ENCODE assay signal across 9 cellular contexts in genomic region chr14:104682107-104682593, GRCh38. TPM values are rescaled to one million over a fixed set of nuclear protein-coding genes. Genes with fewer than 3 reads are reported as not detected.
DNase-seq lines count a peak whose midpoint lies in the region; ATAC-seq, FAIRE-seq and TF ChIP-seq lines count a peak whose summit lies in the region.
"Had no signal": no experiment of that assay in that cellular context is flagged by ENCODE, and none has a peak within 500 bp of the region (broad histone marks: within the 10 kb centered on the region; RNA-seq: fewer than 3 reads in every experiment).

No MANE protein-coding gene starts in this region.

- H3K4me1 ChIP-seq in HUES6 (ENCODE audit: control insufficient read depth, insufficient read depth, low read length) (peaks cover 57% of the 10 kb centered on the region), HepG2 (ENCODE audit: insufficient read depth, low read length) (peaks cover 92% of the 10 kb centered on the region), thoracic aorta (ENCODE audit: control insufficient read depth in 1 of 2, low read depth in 2 of 2) (peaks cover 40 to 57% of the 10 kb centered on the region in 2 donors)

- no peak for TF ChIP-seq CTCF in dorsolateral prefrontal cortex (IDR thresholded peaks at IDR 0.05 in 54 of 56, conservative IDR thresholded peaks at IDR 0.05 in 2 of 56; ENCODE audit: low read depth in 1 of 56, partially characterized antibody in 56 of 56)
- TF ChIP-seq CTCF in HepG2 (CRISPR knock-in tag; IDR thresholded peaks at IDR 0.05) = no peak
- TF ChIP-seq CTCF in thoracic aorta (IDR thresholded peaks at IDR 0.05) = no peak

- in situ Hi-C loops in HepG2 (cut with HindIII; ENCODE audit: extremely low pct_ligation_motif_present, low pct_unique_long_range_greater_than_20kb) = no loop called here

- peaks cover 24% of the 10 kb centered on the region for H3K4me1 Mint-ChIP-seq in activated T-helper 2 cell treated with anti-CD3 and anti-CD28 coated beads, Interferon-gamma antibody, Interleukin-2, Interleukin-4, amounts not matched to agents 10 μg/mL and 5 μg/mL and 100 μg/mL, durations not matched to agents 14 hours and 24 hours and 36 hours (ENCODE audit: low read depth)

- H3K4me2 ChIP-seq in HepG2 (ENCODE audit: low read depth, low read length) = peak overlapping the region; percentile 88

- no peaks in the 10 kb centered on the region for H3K9me3 Mint-ChIP-seq in activated T-helper 2 cell treated with anti-CD3 and anti-CD28 coated beads, Interferon-gamma antibody, Interleukin-2, Interleukin-4, amounts not matched to agents 10 μg/mL and 5 μg/mL and 100 μg/mL, durations not matched to agents 14 hours and 24 hours and 36 hours

- no TSS peak for BruUV-seq in HepG2 (replicated peaks; lab: Mats Ljungman, UMichigan)

- H3K27me3 ChIP-seq in HUES6 (ENCODE audit: control insufficient read depth, insufficient read depth, low read length) (no peaks in the 10 kb centered on the region), dorsolateral prefrontal cortex (no peaks in the 10 kb centered on the region), HepG2 (ENCODE audit: control insufficient read depth in 1 of 2, insufficient read depth in 2 of 2, low read length in 2 of 2) (no peaks in the 10 kb centered on the region), thoracic aorta (replicated peaks; ENCODE audit: insufficient read depth) (no peaks in the 10 kb centered on the region)

- WGBS in HepG2 (ENCODE audit: low lambda C conversion rate) = 67% methylated on average over 11 of the region's 12 CpGs

- H3K27ac Mint-ChIP-seq in activated T-helper 2 cell treated with anti-CD3 and anti-CD28 coated beads, Interferon-gamma antibody, Interleukin-2, Interleukin-4, amounts not matched to agents 10 μg/mL and 5 μg/mL and 100 μg/mL, durations not matched to agents 14 hours and 24 hours and 36 hours = no peak overlapping the region

- no peaks in the 10 kb centered on the region for H3K36me3 Mint-ChIP-seq in activated T-helper 2 cell treated with anti-CD3 and anti-CD28 coated beads, Interferon-gamma antibody, Interleukin-2, Interleukin-4, amounts not matched to agents 10 μg/mL and 5 μg/mL and 100 μg/mL, durations not matched to agents 14 hours and 24 hours and 36 hours (ENCODE audit: low read depth)

- H4K20me1 ChIP-seq in HepG2 (ENCODE audit: insufficient read depth, low read length) = no peaks in the 10 kb centered on the region

- no peak for TF ChIP-seq POLR2A in HepG2 (IDR thresholded peaks at IDR 0.05; ENCODE audit: insufficient read depth in 1 of 2, low read depth in 2 of 2, low read length in 2 of 2)

- H3K4me3 ChIP-seq in HUES6 (ENCODE audit: low read depth, low read length) (peak overlapping the region; percentile 49), dorsolateral prefrontal cortex (peak overlapping the region; percentile 21 to 68 (median 49)), HepG2 (replicated peaks in 1 of 3; ENCODE audit: insufficient read depth in 1 of 3, low read depth in 2 of 3, low read length in 3 of 3) (peak overlapping the region in 1 of 3 experiments; percentile 61; a peak in 1 of 6 replicates), thoracic aorta (peak overlapping the region; percentile 59)

- intact Hi-C loops in dorsolateral prefrontal cortex (cut with DNase I) (no loop called here), HepG2 (cut with micrococcal nuclease; ENCODE audit: unreplicated experiment) (no loop called here)
- intact Hi-C loops in activated T-helper 2 cell treated with anti-CD3 and anti-CD28 coated beads, Interferon-gamma antibody, Interleukin-2, Interleukin-4, amounts not matched to agents 10 μg/mL and 5 μg/mL and 100 μg/mL, durations not matched to agents 14 hours and 24 hours and 36 hours (cut with micrococcal nuclease) = no loop called here

- no peak overlapping the region for H2AFZ ChIP-seq in HepG2 (ENCODE audit: low read length)

- peak overlapping the region; percentile 86 for H3K27ac ChIP-seq in HUES6 (ENCODE audit: low read depth, low read length)
- peak overlapping the region; percentile 75 to 100 (median 99) for H3K27ac ChIP-seq in dorsolateral prefrontal cortex
- H3K27ac ChIP-seq in HepG2 (ENCODE audit: extremely low read length, insufficient read depth, low read length) = no peak overlapping the region
- peak overlapping the region; percentile 85 to 90 for H3K27ac ChIP-seq in thoracic aorta

- H3K9me3 ChIP-seq in HUES6 (ENCODE audit: control insufficient read depth, insufficient read depth, low read depth, low read length) = no peaks in the 10 kb centered on the region
- no peaks in the 10 kb centered on the region for H3K9me3 ChIP-seq in HepG2 (ENCODE audit: low read length)
- no peaks in the 10 kb centered on the region for H3K9me3 ChIP-seq in thoracic aorta

- ATAC-seq in HepG2 (no peak), thoracic aorta (ENCODE audit: insufficient number of reproducible peaks, low FRiP score, low read depth) (no peak), HG03139 (IDR thresholded peaks at IDR 0.05; ENCODE audit: unreplicated experiment) (no peak), HG02610 (IDR thresholded peaks at IDR 0.05; ENCODE audit: unreplicated experiment) (no peak)

- H3K27me3 Mint-ChIP-seq in activated T-helper 2 cell treated with anti-CD3 and anti-CD28 coated beads, Interferon-gamma antibody, Interleukin-2, Interleukin-4, amounts not matched to agents 10 μg/mL and 5 μg/mL and 100 μg/mL, durations not matched to agents 14 hours and 24 hours and 36 hours (ENCODE audit: low read depth) = peaks cover 2% of the 10 kb centered on the region

- H3K79me2 ChIP-seq in HepG2 (ENCODE audit: insufficient read depth, low read length) = no peaks in the 10 kb centered on the region

- POLR2A ChIA-PET in HepG2 (lab: Yijun Ruan, JAX) = interaction anchor here (1.1 to 7.6 kb wide), 6 partner anchors 9 to 85 kb away, joined by 3 to 179 read pairs (median 5); no protein-coding TSS in a partner anchor

- TF ChIP-seq RAD21 in HepG2 (CRISPR knock-in tag; IDR thresholded peaks at IDR 0.05) = no peak

- peak overlapping the region; percentile 83 for H3K9ac ChIP-seq in HUES6 (ENCODE audit: low read length)
- H3K9ac ChIP-seq in HepG2 (ENCODE audit: insufficient read depth, low read depth, low read length) = no peak overlapping the region

- no peak for FAIRE-seq in HepG2 (lab: Jason Lieb, UNC)

- TF ChIP-seq EP300 in HepG2 (IDR thresholded peaks at IDR 0.05; ENCODE audit: low read depth in 2 of 2, low read length in 2 of 2) (no peak), HepG2 (CRISPR knock-in tag; IDR thresholded peaks at IDR 0.05; ENCODE audit: borderline replicate concordance) (no peak)

- H3K36me3 ChIP-seq in HUES6 (ENCODE audit: control insufficient read depth, insufficient read depth, low read length) (no peaks in the 10 kb centered on the region), HepG2 (replicated peaks in 1 of 2; ENCODE audit: control insufficient read depth in 1 of 2, insufficient read depth in 2 of 2, low read length in 2 of 2) (no peaks in the 10 kb centered on the region), thoracic aorta (no peaks in the 10 kb centered on the region)

- CTCF ChIA-PET in HepG2 (lab: Yijun Ruan, JAX; ENCODE audit: low intra/inter-chr PET ratio, low total read pairs) = interaction anchor here (1.3 kb wide), 1 partner anchor 32 kb away, joined by 9 read pairs; no protein-coding TSS in a partner anchor

- DNase-seq in dorsolateral prefrontal cortex (peak in 2 of 10 donors; percentile 44 to 47), HepG2 (ENCODE audit: low spot score) (no peak), thoracic aorta (ENCODE audit: low spot score) (no peak), NCI-H1048 (lab: John Stamatoyannopoulos, UW) (no peak)
- no peak for DNase-seq in activated T-helper 2 cell treated with anti-CD3 and anti-CD28 coated beads, Interferon-gamma antibody, Interleukin-2, Interleukin-4, amounts not matched to agents 10 μg/mL and 5 μg/mL and 100 μg/mL, durations not matched to agents 14 hours and 24 hours and 36 hours (ENCODE audit: low spot score)
- DNase-seq: stimulated activated CD4-positive, alpha-beta T cell treated with anti-CD3 and anti-CD28 coated beads, Interleukin-1b, Interleukin-23, amount 100 ng/mL, for 48 hours had no signal

- H3K4me3 Mint-ChIP-seq in activated T-helper 2 cell treated with anti-CD3 and anti-CD28 coated beads, Interferon-gamma antibody, Interleukin-2, Interleukin-4, amounts not matched to agents 10 μg/mL and 5 μg/mL and 100 μg/mL, durations not matched to agents 14 hours and 24 hours and 36 hours (ENCODE audit: low read depth) = no peak overlapping the region

RNA-seq across cellular contexts. Expression of gene INF2, which starts 7.3 kb away (rescaled TPM):
- total RNA-seq in dorsolateral prefrontal cortex (100 to 1,000 TPM in 97 of 120 experiments, 10 to 100 TPM in 23; 69.5 to 290 (median 127) TPM), HepG2 (2016; rRNA removed; fragmentation: Illumina TruSeq; extraction: Trizol) (16.4 and 18.1 TPM in 2 replicates), thoracic aorta (100 to 1,000 TPM; 124 to 162 TPM)
- 11.2 and 14.6 TPM in 2 replicates for total RNA-seq in HepG2 (2016; cell fraction: cytosol; rRNA removed; fragmentation: Illumina TruSeq; extraction: Trizol; ENCODE audit: low read depth)
- 17.0 and 18.3 TPM in 2 replicates for total RNA-seq in HepG2 (2016; cell fraction: insoluble cytoplasmic fraction; rRNA removed; fragmentation: Illumina TruSeq; extraction: Trizol)
- total RNA-seq in HepG2 (2016; cell fraction: membrane; rRNA removed; fragmentation: Illumina TruSeq; extraction: Trizol) = 23.4 and 24.7 TPM in 2 replicates
- total RNA-seq in HepG2 (2016; cell fraction: nucleus; rRNA removed; fragmentation: Illumina TruSeq; extraction: Trizol) = 17.7 and 25.0 TPM in 2 replicates
- polyA plus RNA-seq in HepG2 (2011; rRNA removed) = 26.4 and 33.4 TPM in 2 replicates
- 14.8 and 26.4 TPM in 2 replicates for polyA plus RNA-seq in HepG2 (2011; cell fraction: cytosol; rRNA removed)
- polyA plus RNA-seq in HepG2 (2011; cell fraction: nucleus; rRNA removed) = 229 and 296 TPM in 2 replicates
- 28.4 and 33.9 TPM in 2 replicates for polyA plus RNA-seq in HepG2 (2012)
- polyA plus RNA-seq in HepG2 (2016; cell fraction: cytosol; fragmentation: Illumina TruSeq; extraction: Trizol; ENCODE audit: low read depth) = 13.6 and 14.2 TPM in 2 replicates
- 20.2 and 25.5 TPM in 2 replicates for polyA plus RNA-seq in HepG2 (2016; cell fraction: insoluble cytoplasmic fraction; fragmentation: Illumina TruSeq; extraction: Trizol; ENCODE audit: low read depth)
- 17.5 and 20.7 TPM in 2 replicates for polyA plus RNA-seq in HepG2 (2016; cell fraction: membrane; fragmentation: Illumina TruSeq; extraction: Trizol; ENCODE audit: low read depth)
- polyA plus RNA-seq in HepG2 (2016; cell fraction: nucleus; fragmentation: Illumina TruSeq; extraction: Trizol; ENCODE audit: insufficient read depth, low read depth) = 61.5 and 67.7 TPM in 2 replicates
- polyA minus RNA-seq in HepG2 (2011; rRNA and poly(A)+ RNA removed; ENCODE audit: low replicate concordance) = 34.0 and 46.7 TPM in 2 replicates
- 23.8 and 25.1 TPM in 2 replicates for polyA minus RNA-seq in HepG2 (2011; cell fraction: cytosol; rRNA and poly(A)+ RNA removed)
- 29.2 and 32.3 TPM in 2 replicates for polyA minus RNA-seq in HepG2 (2011; cell fraction: nucleus; rRNA and poly(A)+ RNA removed)
- 93.7 and 93.8 TPM in 2 replicates for total RNA-seq in activated T-helper 2 cell treated with anti-CD3 and anti-CD28 coated beads, Interferon-gamma antibody, Interleukin-2, Interleukin-4, amounts not matched to agents 10 μg/mL and 5 μg/mL and 100 μg/mL, durations not matched to agents 14 hours and 24 hours and 36 hours

RNA-seq across cellular contexts. Expression of gene ADSS1, which starts 41.9 kb away (rescaled TPM):
- 10 to 100 TPM in 62 of 120 experiments, 1 to 10 TPM in 58; 4.2 to 28.9 (median 10.3) TPM for total RNA-seq in dorsolateral prefrontal cortex
- 0.98 and 1.0 TPM in 2 replicates for total RNA-seq in HepG2 (2016; rRNA removed; fragmentation: Illumina TruSeq; extraction: Trizol)
- total RNA-seq in HepG2 (2016; cell fraction: cytosol; rRNA removed; fragmentation: Illumina TruSeq; extraction: Trizol; ENCODE audit: low read depth) = 0.81 and 1.1 TPM in 2 replicates
- total RNA-seq in HepG2 (2016; cell fraction: insoluble cytoplasmic fraction; rRNA removed; fragmentation: Illumina TruSeq; extraction: Trizol) = 0.56 and 1.3 TPM in 2 replicates
- total RNA-seq in HepG2 (2016; cell fraction: membrane; rRNA removed; fragmentation: Illumina TruSeq; extraction: Trizol) = 1.6 and 1.9 TPM in 2 replicates
- total RNA-seq in HepG2 (2016; cell fraction: nucleus; rRNA removed; fragmentation: Illumina TruSeq; extraction: Trizol) = 1.3 and 1.5 TPM in 2 replicates
- 36.7 and 45.2 TPM in 2 replicates for polyA plus RNA-seq in HepG2 (2011; rRNA removed)
- 20.7 and 22.4 TPM in 2 replicates for polyA plus RNA-seq in HepG2 (2011; cell fraction: cytosol; rRNA removed)
- 219 and 230 TPM in 2 replicates for polyA plus RNA-seq in HepG2 (2011; cell fraction: nucleus; rRNA removed)
- polyA plus RNA-seq in HepG2 (2012) = 37.3 and 46.9 TPM in 2 replicates
- 0.70 and 1.5 TPM in 2 replicates for polyA plus RNA-seq in HepG2 (2016; cell fraction: cytosol; fragmentation: Illumina TruSeq; extraction: Trizol; ENCODE audit: low read depth)
- polyA plus RNA-seq in HepG2 (2016; cell fraction: insoluble cytoplasmic fraction; fragmentation: Illumina TruSeq; extraction: Trizol; ENCODE audit: low read depth) = 1.3 and 2.2 TPM in 2 replicates
- polyA plus RNA-seq in HepG2 (2016; cell fraction: membrane; fragmentation: Illumina TruSeq; extraction: Trizol; ENCODE audit: low read depth) = 1.5 and 2.0 TPM in 2 replicates
- 3.7 and 4.4 TPM in 2 replicates for polyA plus RNA-seq in HepG2 (2016; cell fraction: nucleus; fragmentation: Illumina TruSeq; extraction: Trizol; ENCODE audit: insufficient read depth, low read depth)
- polyA minus RNA-seq in HepG2 (2011; rRNA and poly(A)+ RNA removed; ENCODE audit: low replicate concordance) = 12.3 and 14.1 TPM in 2 replicates
- polyA minus RNA-seq in HepG2 (2011; cell fraction: cytosol; rRNA and poly(A)+ RNA removed) = 6.8 and 7.6 TPM in 2 replicates
- 30.6 and 31.2 TPM in 2 replicates for polyA minus RNA-seq in HepG2 (2011; cell fraction: nucleus; rRNA and poly(A)+ RNA removed)
- 10 to 100 TPM; 30.8 to 87.3 TPM for total RNA-seq in thoracic aorta
- 1.1 and 2.4 TPM in 2 replicates for total RNA-seq in activated T-helper 2 cell treated with anti-CD3 and anti-CD28 coated beads, Interferon-gamma antibody, Interleukin-2, Interleukin-4, amounts not matched to agents 10 μg/mL and 5 μg/mL and 100 μg/mL, durations not matched to agents 14 hours and 24 hours and 36 hours
